ENCODE assay signal across 5 cellular contexts in the genomic region with DNA sequence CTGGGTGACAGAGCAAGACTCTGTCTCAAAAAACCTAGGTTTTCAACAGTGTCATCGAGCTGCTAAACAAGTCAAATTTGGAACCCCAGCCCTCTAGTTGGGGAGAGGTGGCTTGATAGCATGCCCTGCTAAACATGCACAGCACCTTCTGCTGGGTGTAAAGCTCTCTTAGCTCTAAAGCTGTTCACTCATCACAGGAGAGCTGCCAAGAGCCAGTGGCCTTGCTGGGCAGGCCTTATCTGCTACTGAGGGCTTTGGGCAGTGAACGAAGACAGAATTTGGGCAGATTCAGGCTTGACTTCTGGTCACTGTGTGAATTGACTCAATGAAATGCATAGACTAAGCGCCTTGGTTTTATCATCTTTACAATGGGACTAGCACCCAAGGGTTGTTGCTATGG.
"Had no signal": no experiment of that assay in that cellular context is flagged by ENCODE, and none has a peak within 500 bp of the region (broad histone marks: within the 10 kb centered on the region; RNA-seq: fewer than 3 reads in every experiment).

No MANE protein-coding gene starts in this region.

- H3K4me3 ChIP-seq: GM23338, K562 had no signal

- H3K4me3 Mint-ChIP-seq: GM23338, H9 had no signal

- ATAC-seq: GM23338, K562 had no signal

- H3K27ac Mint-ChIP-seq: GM23338, H9 had no signal

- H3K9me3 Mint-ChIP-seq: GM23338, H9 had no signal

- DNase-seq: H9, HCEC 1CT, IMR-90 had no signal

- H3K4me1 Mint-ChIP-seq: GM23338, H9 had no signal
